ENCODE assay signal across 8 cellular contexts in genomic region chr1:113859478-113860175, GRCh38. TPM values are rescaled to one million over a fixed set of nuclear protein-coding genes. Genes with fewer than 3 reads are reported as not detected.
DNase-seq lines count a peak whose midpoint lies in the region; ATAC-seq and TF ChIP-seq lines count a peak whose summit lies in the region.

No MANE protein-coding gene starts in this region.

- peak in 1 of 2 donors; percentile 38 for ATAC-seq in activated T-cell treated with anti-CD3 and anti-CD28 coated beads, Interleukin-2, amount 50 U/mL, for 4 hours
- ATAC-seq in HG02981 (IDR thresholded peaks at IDR 0.05; ENCODE audit: unreplicated experiment) (peak; percentile 90), omental fat pad (ENCODE audit: low FRiP score) (no peak)

- no peaks in the 10 kb centered on the region for H3F3A ChIP-seq in smooth muscle cell (ENCODE audit: low read depth)

- H4K20me1 ChIP-seq in smooth muscle cell (ENCODE audit: low read depth): no peaks in the 10 kb centered on the region

- no peak overlapping the region for H3K4me2 ChIP-seq in smooth muscle cell

- H3K36me3 ChIP-seq in SK-N-MC (ENCODE audit: insufficient read depth, low read length) (peaks cover 5% of the 10 kb centered on the region), smooth muscle cell (ENCODE audit: low read depth) (no peaks in the 10 kb centered on the region), brain microvascular endothelial cell (replicated peaks) (no peaks in the 10 kb centered on the region)

- in situ Hi-C loops in brain microvascular endothelial cell (cut with HindIII; ENCODE audit: low pct_ligation_motif_present, low sequenced_read_pairs): no loop called here

- peak overlapping the region; percentile 4 for H3K4me3 Mint-ChIP-seq in activated T-cell treated with anti-CD3 and anti-CD28 coated beads, Interleukin-2, amount 50 U/mL, for 4 hours

- H3K4me3 ChIP-seq in SK-N-MC: peak overlapping the region; percentile 19
- no peak overlapping the region for H3K4me3 ChIP-seq in smooth muscle cell
- H3K4me3 ChIP-seq in brain microvascular endothelial cell (ENCODE audit: low read depth, low read length): no peak overlapping the region

- H3K27me3 ChIP-seq in smooth muscle cell (ENCODE audit: low read depth) (no peaks in the 10 kb centered on the region), brain microvascular endothelial cell (replicated peaks) (no peaks in the 10 kb centered on the region)

- peak overlapping the region; percentile 67 for H2AFZ ChIP-seq in smooth muscle cell (ENCODE audit: low read depth)

- peaks cover 41% of the 10 kb centered on the region for H3K4me1 Mint-ChIP-seq in activated T-cell treated with anti-CD3 and anti-CD28 coated beads, Interleukin-2, amount 50 U/mL, for 4 hours (ENCODE audit: low read depth)

- DNase-seq in activated T-cell treated with anti-CD3 and anti-CD28 coated beads, Interleukin-2, amount 50 U/mL, for 4 hours: no peak
- DNase-seq in activated T-cell treated with anti-CD3 and anti-CD28 coated beads, Interleukin-2, amount 50 U/mL, for 1 hour: no peak
- DNase-seq in SK-N-MC (ENCODE audit: low read depth, low spot score): no peak
- DNase-seq in smooth muscle cell (lab: John Stamatoyannopoulos, UW; ENCODE audit: unreplicated experiment): no peak
- DNase-seq in brain microvascular endothelial cell: no peak
- no peak for DNase-seq in DMS 273 (lab: John Stamatoyannopoulos, UW; ENCODE audit: unreplicated experiment)
- no peak for DNase-seq in omental fat pad (ENCODE audit: low spot score)

- 92% methylated on average over 3 of the region's 3 CpGs for WGBS in smooth muscle cell (ENCODE audit: low lambda C conversion rate)

- H3K27ac ChIP-seq in SK-N-MC (peak overlapping the region; percentile 95), smooth muscle cell (ENCODE audit: low read depth) (no peak overlapping the region), brain microvascular endothelial cell (no peak overlapping the region)

- H3K9me3 Mint-ChIP-seq in activated T-cell treated with anti-CD3 and anti-CD28 coated beads, Interleukin-2, amount 50 U/mL, for 4 hours: no peaks in the 10 kb centered on the region

- H3K4me1 ChIP-seq in smooth muscle cell (ENCODE audit: low read depth): peaks cover 5% of the 10 kb centered on the region

- H3K36me3 Mint-ChIP-seq in activated T-cell treated with anti-CD3 and anti-CD28 coated beads, Interleukin-2, amount 50 U/mL, for 4 hours (ENCODE audit: insufficient read depth): peaks cover 36% of the 10 kb centered on the region

- no peaks in the 10 kb centered on the region for H3K79me2 ChIP-seq in smooth muscle cell (ENCODE audit: low read depth)

- TF ChIP-seq CTCF in smooth muscle cell (IDR thresholded peaks at IDR 0.05; ENCODE audit: borderline replicate concordance, insufficient read depth, poor library complexity, severe bottlenecking) (no peak), brain microvascular endothelial cell (IDR thresholded peaks at IDR 0.05; ENCODE audit: low read depth, low read length, missing control alignments) (no peak), omental fat pad (IDR thresholded peaks at IDR 0.05) (no peak)

- H3K9ac ChIP-seq in SK-N-MC (ENCODE audit: insufficient read length): peak overlapping the region; percentile 58
- no peak overlapping the region for H3K9ac ChIP-seq in smooth muscle cell (ENCODE audit: low read depth)

- H3K9me3 ChIP-seq in SK-N-MC (ENCODE audit: low read depth, low read length) (no peaks in the 10 kb centered on the region), smooth muscle cell (replicated peaks; ENCODE audit: low read depth) (no peaks in the 10 kb centered on the region)

- H3K27me3 Mint-ChIP-seq in activated T-cell treated with anti-CD3 and anti-CD28 coated beads, Interleukin-2, amount 50 U/mL, for 4 hours (ENCODE audit: low read depth): no peaks in the 10 kb centered on the region

RNA-seq across cellular contexts. Expression of gene PTPN22, which starts 11.9 kb away (rescaled TPM):
- total RNA-seq in activated T-cell treated with anti-CD3 and anti-CD28 coated beads, Interleukin-2, amount 50 U/mL, for 4 hours: 10 to 100 TPM; 39.9 to 49.3 (median 46.8) TPM
- total RNA-seq in smooth muscle cell (not detected in 2 replicates), omental fat pad (1 to 10 TPM; 2.8 to 6.8 (median 3.2) TPM)
- polyA plus RNA-seq in smooth muscle cell: not detected in 2 replicates

RNA-seq across cellular contexts. Expression of gene BCL2L15, which starts 27.8 kb away (rescaled TPM):
- total RNA-seq in activated T-cell treated with anti-CD3 and anti-CD28 coated beads, Interleukin-2, amount 50 U/mL, for 4 hours: 1 to 10 TPM in 2 of 3 donors, under 1 TPM in 1; 0.74 to 1.6 (median 1.4) TPM
- total RNA-seq in smooth muscle cell (0.13 TPM in 1 of 2 replicates, not detected in the other), omental fat pad (under 1 TPM; 0.19 to 0.63 (median 0.37) TPM)
- polyA plus RNA-seq in smooth muscle cell: not detected in 2 replicates

RNA-seq across cellular contexts. Expression of gene AP4B1, which starts 45.0 kb away (rescaled TPM):
- total RNA-seq in activated T-cell treated with anti-CD3 and anti-CD28 coated beads, Interleukin-2, amount 50 U/mL, for 4 hours: 10 to 100 TPM; 32.2 to 36.3 (median 32.3) TPM
- total RNA-seq in smooth muscle cell (9.4 and 17.3 TPM in 2 replicates), omental fat pad (10 to 100 TPM in 3 of 4 donors, 1 to 10 TPM in 1; 9.3 to 17.2 (median 15.6) TPM)
- polyA plus RNA-seq in smooth muscle cell: 8.5 and 11.6 TPM in 2 replicates

RNA-seq across cellular contexts. Expression of gene DCLRE1B, which starts 45.5 kb away (rescaled TPM):
- total RNA-seq in activated T-cell treated with anti-CD3 and anti-CD28 coated beads, Interleukin-2, amount 50 U/mL, for 4 hours: 10 to 100 TPM; 22.0 to 23.2 (median 22.2) TPM
- total RNA-seq in smooth muscle cell: 5.6 and 11.0 TPM in 2 replicates
- 5.9 and 6.6 TPM in 2 replicates for polyA plus RNA-seq in smooth muscle cell
- total RNA-seq in omental fat pad: 1 to 10 TPM; 2.8 to 5.6 (median 4.5) TPM

RNA-seq across cellular contexts. Expression of gene RSBN1, which starts 47.4 kb away (rescaled TPM):
- 10 to 100 TPM; 15.4 to 20.2 (median 17.2) TPM for total RNA-seq in activated T-cell treated with anti-CD3 and anti-CD28 coated beads, Interleukin-2, amount 50 U/mL, for 4 hours
- 18.3 and 22.5 TPM in 2 replicates for total RNA-seq in smooth muscle cell
- 9.0 and 12.3 TPM in 2 replicates for polyA plus RNA-seq in smooth muscle cell
- 10 to 100 TPM; 13.3 to 24.6 (median 17.5) TPM for total RNA-seq in omental fat pad

Comparison
In these comparisons a context has a peak if more than half of its experiments do, and no peak if none do; other contexts are left out.
1. RNA of gene PTPN22, which starts 11.9 kb away (total RNA-seq): 39.9 to 49.3 TPM in activated T-cell treated with anti-CD3 and anti-CD28 coated beads, Interleukin-2, amount 50 U/mL, for 4 hours; 2.8 to 6.8 TPM in omental fat pad and not detected in smooth muscle cell; every median in the first group is over 4 times any median in the second.